In genomic region chr14:55898938-55899337, GRCh38 we compare ENCODE assay signal across 16 cellular contexts.
A peak's percentile ranks its signal among the peaks of the same experiment; 100 is the strongest.
DNase-seq lines count a peak whose midpoint lies in the region; ATAC-seq and TF ChIP-seq lines count a peak whose summit lies in the region.
"Had no signal": no experiment of that assay in that cellular context is flagged by ENCODE, and none has a peak within 500 bp of the region (broad histone marks: within the 10 kb centered on the region; RNA-seq: fewer than 3 reads in every experiment).

No MANE protein-coding gene starts in this region.

- H2AFZ ChIP-seq in PC-9 = no peak overlapping the region
- H2AFZ ChIP-seq: GM23338 had no signal

- H3K9me3 ChIP-seq in heart left ventricle (no peaks in the 10 kb centered on the region), right cardiac atrium (ENCODE audit: control insufficient read depth, low read length) (no peaks in the 10 kb centered on the region), stomach (no peaks in the 10 kb centered on the region), PC-9 (ENCODE audit: insufficient read depth, low read depth) (no peaks in the 10 kb centered on the region), ovary (no peaks in the 10 kb centered on the region)

- no peaks in the 10 kb centered on the region for H4K20me1 ChIP-seq in PC-9 (ENCODE audit: insufficient read depth)

- H3K27me3 ChIP-seq in heart left ventricle (no peaks in the 10 kb centered on the region), right cardiac atrium (ENCODE audit: control insufficient read depth, insufficient read depth) (no peaks in the 10 kb centered on the region), stomach (no peaks in the 10 kb centered on the region), PC-9 (ENCODE audit: insufficient read depth, low read depth) (no peaks in the 10 kb centered on the region), ovary (no peaks in the 10 kb centered on the region)

- no peak overlapping the region for H3K4me2 ChIP-seq in PC-9
- H3K4me2 ChIP-seq: GM23338 had no signal

- H3K36me3 ChIP-seq in heart left ventricle (no peaks in the 10 kb centered on the region), stomach (no peaks in the 10 kb centered on the region), PC-9 (ENCODE audit: low read depth) (no peaks in the 10 kb centered on the region), ovary (no peaks in the 10 kb centered on the region)

- ATAC-seq in heart left ventricle = peak in 3 of 4 donors; percentile 50 to 74 (median 68)
- ATAC-seq in left cardiac atrium = no peak
- ATAC-seq in right cardiac atrium = peak; percentile 40 to 43
- ATAC-seq: GM23338, HCT116 had no signal

- no peaks in the 10 kb centered on the region for H3K79me2 ChIP-seq in PC-9 (ENCODE audit: low read depth)

- no peak for TF ChIP-seq POLR2A in heart left ventricle (IDR thresholded peaks at IDR 0.05)
- no peak for TF ChIP-seq POLR2A in stomach (IDR thresholded peaks at IDR 0.05)
- TF ChIP-seq POLR2A in ovary (IDR thresholded peaks at IDR 0.05) = no peak

- 21 to 45% (median 34%) methylated on average over 1 of the region's 1 CpG for WGBS in heart left ventricle, 4 donors
- 24% methylated on average over 1 of the region's 1 CpG for WGBS in right cardiac atrium
- 13 to 38% (median 20%) methylated on average over 1 of the region's 1 CpG for WGBS in stomach, 5 donors
- WGBS in ovary, 3 donors = 42 to 52% (median 47%) methylated on average over 1 of the region's 1 CpG

- DNase-seq in heart left ventricle = peak in 1 of 5 donors; percentile 36
- no peak for DNase-seq in left cardiac atrium
- peak in 1 of 3 donors; percentile 41 for DNase-seq in right cardiac atrium
- DNase-seq in stomach = peak; percentile 44
- no peak for DNase-seq in PC-9
- no peak for DNase-seq in ovary
- DNase-seq: C1 segment of cervical spinal cord; Calu3; CD4-positive, alpha-beta memory T cell; COR-L47; DMS53; DMS79 treated with DMSO at 0.1 percent for 48 hours; GF-D8; H9 had no signal

- BruUV-seq in PC-9 (replicated peaks; lab: Mats Ljungman, UMichigan) = no TSS peak

- no peak overlapping the region for H3K4me3 ChIP-seq in heart left ventricle
- no peak overlapping the region for H3K4me3 ChIP-seq in right cardiac atrium (ENCODE audit: low read length)
- no peak overlapping the region for H3K4me3 ChIP-seq in stomach
- no peak overlapping the region for H3K4me3 ChIP-seq in PC-9
- no peak overlapping the region for H3K4me3 ChIP-seq in ovary
- H3K4me3 ChIP-seq: GM23338 had no signal

- no peaks in the 10 kb centered on the region for H3F3A ChIP-seq in PC-9 (ENCODE audit: insufficient read depth, low read depth)

- H3K4me1 ChIP-seq in heart left ventricle (no peaks in the 10 kb centered on the region), right cardiac atrium (ENCODE audit: control insufficient read depth, insufficient read depth, low read length) (peaks cover 1% of the 10 kb centered on the region), stomach (peaks cover 0 to 9% (median 0%) of the 10 kb centered on the region in 4 donors), PC-9 (replicated peaks; ENCODE audit: insufficient read depth) (no peaks in the 10 kb centered on the region), ovary (ENCODE audit: insufficient read depth) (no peaks in the 10 kb centered on the region)

- CTCF ChIA-PET in PC-9 (lab: Charles Lee) = no interaction called here

- intact Hi-C loops in heart left ventricle (cut with DNase I) = no loop called here
- intact Hi-C loops in left cardiac atrium (cut with DNase I) = no loop called here
- intact Hi-C loops in right cardiac atrium (cut with DNase I) = no loop called here
- intact Hi-C loops in stomach (cut with DNase I; ENCODE audit: low total_unique reads) = no loop called here
- intact Hi-C loops in PC-9 (cut with micrococcal nuclease; ENCODE audit: unreplicated experiment) = no loop called here
- intact Hi-C loops in ovary (cut with DNase I) = no loop called here

- TF ChIP-seq EP300 in stomach (IDR thresholded peaks at IDR 0.05) (no peak), ovary (IDR thresholded peaks at IDR 0.05) (no peak)

- H3K9me2 ChIP-seq in PC-9 (ENCODE audit: insufficient read depth) = no peaks in the 10 kb centered on the region

- POLR2A ChIA-PET in PC-9 (lab: Charles Lee; ENCODE audit: unreplicated experiment) = no interaction called here

- H3K27ac ChIP-seq in heart left ventricle (no peak overlapping the region), right cardiac atrium (ENCODE audit: low read length) (no peak overlapping the region), stomach (no peak overlapping the region), PC-9 (no peak overlapping the region), ovary (no peak overlapping the region)

- no peak for TF ChIP-seq CTCF in heart left ventricle (IDR thresholded peaks at IDR 0.05)
- no peak for TF ChIP-seq CTCF in stomach (IDR thresholded peaks at IDR 0.05)
- no peak for TF ChIP-seq CTCF in PC-9 (conservative IDR thresholded peaks at IDR 0.05)
- TF ChIP-seq CTCF in ovary (IDR thresholded peaks at IDR 0.05) = no peak

Comparison
In these comparisons a context has a peak if more than half of its experiments do, and no peak if none do; other contexts are left out.
1. ATAC-seq: peak in heart left ventricle (3 of 4) and right cardiac atrium (2 of 2); none in left cardiac atrium (0 of 2).